8 cellular contexts compared by ENCODE assay signal in genomic region chr17:732788-733720, GRCh38. TPM values are rescaled to one million over a fixed set of nuclear protein-coding genes. Genes with fewer than 3 reads are reported as not detected.
A peak's percentile ranks its signal among the peaks of the same experiment; 100 is the strongest.
DNase-seq lines count a peak whose midpoint lies in the region; ATAC-seq and TF ChIP-seq lines count a peak whose summit lies in the region.

No MANE protein-coding gene starts in this region.

- TF ChIP-seq CTCF in CD14-positive monocyte (IDR thresholded peaks at IDR 0.05) (no peak), natural killer cell (IDR thresholded peaks at IDR 0.05) (no peak), upper lobe of right lung (IDR thresholded peaks at IDR 0.05) (no peak)

- H3K4me1 ChIP-seq in Karpas-422 (ENCODE audit: low read length) (peaks cover 18% of the 10 kb centered on the region), upper lobe of right lung (peaks cover 5% of the 10 kb centered on the region)

- H3K4me1 Mint-ChIP-seq in CD14-positive monocyte, result peaks cover 10% of the 10 kb centered on the region
- peaks cover 8 to 19% of the 10 kb centered on the region in 2 donors for H3K4me1 Mint-ChIP-seq in natural killer cell

- H2AFZ ChIP-seq in Karpas-422 (ENCODE audit: low read length), result peak overlapping the region; percentile 84; the same call in 1 of the 2 replicates

- no peaks in the 10 kb centered on the region for H3K9me2 ChIP-seq in Karpas-422 (replicated peaks; ENCODE audit: insufficient read depth, low read length)

- H3K27me3 Mint-ChIP-seq in CD14-positive monocyte (ENCODE audit: low read depth in 3 of 3), result peaks cover 35 to 50% (median 36%) of the 10 kb centered on the region in 3 donors
- H3K27me3 Mint-ChIP-seq in natural killer cell (ENCODE audit: low read depth in 2 of 2), result no peaks in the 10 kb centered on the region

- peak overlapping the region in 3 of 7 donors; percentile 50 to 77 (median 76) for H3K27ac Mint-ChIP-seq in CD14-positive monocyte
- peak overlapping the region in 1 of 2 donors; percentile 56 for H3K27ac Mint-ChIP-seq in natural killer cell

- DNase-seq in CD14-positive monocyte (ENCODE audit: low spot score), result no peak
- DNase-seq in Karpas-422, result peak; percentile 73
- DNase-seq in activated CD8-positive, alpha-beta memory T cell treated with anti-CD3 and anti-CD28 coated beads, Interleukin-2, amount 50 U/mL, for 4 hours, result peak; percentile 52
- peak; percentile 20 for DNase-seq in fibroblast of gingiva (ENCODE audit: low read depth)
- no peak for DNase-seq in natural killer cell
- peak; percentile 77 for DNase-seq in upper lobe of right lung
- DNase-seq in DMS153 (lab: John Stamatoyannopoulos, UW), result no peak

- H3K4me2 ChIP-seq in Karpas-422 (ENCODE audit: low read depth, low read length, poor library complexity, severe bottlenecking), result peak overlapping the region; percentile 91

- H3K9me3 Mint-ChIP-seq in CD14-positive monocyte, result peaks cover 0 to 13% (median 5%) of the 10 kb centered on the region in 7 donors
- no peaks in the 10 kb centered on the region for H3K9me3 Mint-ChIP-seq in natural killer cell

- peaks cover 42% of the 10 kb centered on the region for H3K79me2 ChIP-seq in Karpas-422 (ENCODE audit: low read length)

- H3K36me3 ChIP-seq in Karpas-422 (ENCODE audit: insufficient read depth, low read length) (peaks cover 21% of the 10 kb centered on the region), upper lobe of right lung (no peaks in the 10 kb centered on the region)

- H3K9me3 ChIP-seq in Karpas-422 (ENCODE audit: low read length) (no peaks in the 10 kb centered on the region), upper lobe of right lung (no peaks in the 10 kb centered on the region)

- H4K20me1 ChIP-seq in Karpas-422 (ENCODE audit: insufficient read depth, low read depth, low read length), result no peaks in the 10 kb centered on the region; the same call in 1 of the 2 replicates

- intact Hi-C loops in CD14-positive monocyte (cut with micrococcal nuclease) (no loop called here), natural killer cell (cut with micrococcal nuclease) (loop anchor here (2.0 kb wide), 1 partner anchor 18 kb away; no protein-coding TSS in a partner anchor), upper lobe of right lung (cut with DNase I) (no loop called here)

- H3K9ac ChIP-seq in Karpas-422 (ENCODE audit: low read length), result peak overlapping the region; percentile 85

- ATAC-seq in GM19463 (IDR thresholded peaks at IDR 0.05; ENCODE audit: unreplicated experiment) (peak; percentile 36), natural killer cell (peak; percentile 36 to 51 (median 49)), upper lobe of right lung (peak; percentile 68)

- H3K27me3 ChIP-seq in Karpas-422 (ENCODE audit: low read length) (no peaks in the 10 kb centered on the region), upper lobe of right lung (no peaks in the 10 kb centered on the region)

- H3K4me3 Mint-ChIP-seq in CD14-positive monocyte, result peak overlapping the region; percentile 82 to 91
- peak overlapping the region; percentile 94 for H3K4me3 Mint-ChIP-seq in natural killer cell

- no peaks in the 10 kb centered on the region for H3K36me3 Mint-ChIP-seq in CD14-positive monocyte
- no peaks in the 10 kb centered on the region for H3K36me3 Mint-ChIP-seq in natural killer cell

- H3K4me3 ChIP-seq in Karpas-422 (ENCODE audit: low read length) (peak overlapping the region; percentile 89), upper lobe of right lung (peak overlapping the region; percentile 82)

- H3K27ac ChIP-seq in Karpas-422 (ENCODE audit: low read length) (0 out of 2 replicates have a peak overlapping the region, but pooled peaks have one; percentile 10), upper lobe of right lung (peak overlapping the region; percentile 56)

RNA-seq across cellular contexts. Expression of gene TLCD3A, which starts 0.7 kb away (rescaled TPM):
- polyA plus RNA-seq in CD14-positive monocyte, result under 1 TPM; 0.09 to 0.13 TPM
- 25.8 and 27.4 TPM in 2 replicates for total RNA-seq in Karpas-422 (2014; rRNA removed; shearing (Covaris generic); ENCODE audit: low replicate concordance)
- 1 to 10 TPM in 2 of 3 donors, under 1 TPM in 1; 0.75 to 3.1 (median 1.8) TPM for total RNA-seq in natural killer cell
- 11.9 TPM for total RNA-seq in upper lobe of right lung

RNA-seq across cellular contexts. Expression of gene VPS53, which starts 18.4 kb away (rescaled TPM):
- 1 to 10 TPM; 3.9 to 8.5 TPM for polyA plus RNA-seq in CD14-positive monocyte
- total RNA-seq in Karpas-422 (2014; rRNA removed; shearing (Covaris generic); ENCODE audit: low replicate concordance), result 8.0 and 14.1 TPM in 2 replicates
- 100 to 1,000 TPM in 1 of 3 donors, 10 to 100 TPM in 2; 82.8 to 102 (median 89.1) TPM for total RNA-seq in natural killer cell
- total RNA-seq in upper lobe of right lung, result 79.5 TPM

RNA-seq across cellular contexts. Expression of gene GEMIN4, which starts 19.0 kb away (rescaled TPM):
- 10 to 100 TPM in 1 of 2 donors, 1 to 10 TPM in 1; 8.8 to 10.6 TPM for polyA plus RNA-seq in CD14-positive monocyte
- 20.2 and 31.1 TPM in 2 replicates for total RNA-seq in Karpas-422 (2014; rRNA removed; shearing (Covaris generic); ENCODE audit: low replicate concordance)
- 10 to 100 TPM; 13.7 to 17.1 (median 13.7) TPM for total RNA-seq in natural killer cell
- 23.0 TPM for total RNA-seq in upper lobe of right lung

RNA-seq across cellular contexts. Expression of gene GLOD4, which starts 49.0 kb away (rescaled TPM):
- polyA plus RNA-seq in CD14-positive monocyte, result 10 to 100 TPM; 41.8 to 50.6 TPM
- total RNA-seq in Karpas-422 (2014; rRNA removed; shearing (Covaris generic); ENCODE audit: low replicate concordance), result 44.0 and 46.2 TPM in 2 replicates
- 10 to 100 TPM; 62.5 to 67.1 (median 63.5) TPM for total RNA-seq in natural killer cell
- total RNA-seq in upper lobe of right lung, result 55.5 TPM

RNA-seq across cellular contexts. Expression of gene MRM3, which starts 49.1 kb away (rescaled TPM):
- 10 to 100 TPM; 12.8 to 15.4 TPM for polyA plus RNA-seq in CD14-positive monocyte
- total RNA-seq in Karpas-422 (2014; rRNA removed; shearing (Covaris generic); ENCODE audit: low replicate concordance), result 11.9 and 17.5 TPM in 2 replicates
- total RNA-seq in natural killer cell, result 10 to 100 TPM; 24.3 to 32.2 (median 31.9) TPM
- total RNA-seq in upper lobe of right lung, result 12.1 TPM

Comparison
In these comparisons a context has a peak if more than half of its experiments do, and no peak if none do; other contexts are left out.
1. DNase-seq: peak in Karpas-422 (single experiment), activated CD8-positive, alpha-beta memory T cell treated with anti-CD3 and anti-CD28 coated beads, Interleukin-2, amount 50 U/mL, for 4 hours (single experiment), fibroblast of gingiva (single experiment) and upper lobe of right lung (single experiment); none in CD14-positive monocyte (single experiment), natural killer cell (single experiment) and DMS153 (single experiment).
2. Peak in every context shown above with its lines, with median percentiles within 50 percentile points of each other: ATAC-seq.